ENCODE assay signal across 24 cellular contexts in the genomic region with DNA sequence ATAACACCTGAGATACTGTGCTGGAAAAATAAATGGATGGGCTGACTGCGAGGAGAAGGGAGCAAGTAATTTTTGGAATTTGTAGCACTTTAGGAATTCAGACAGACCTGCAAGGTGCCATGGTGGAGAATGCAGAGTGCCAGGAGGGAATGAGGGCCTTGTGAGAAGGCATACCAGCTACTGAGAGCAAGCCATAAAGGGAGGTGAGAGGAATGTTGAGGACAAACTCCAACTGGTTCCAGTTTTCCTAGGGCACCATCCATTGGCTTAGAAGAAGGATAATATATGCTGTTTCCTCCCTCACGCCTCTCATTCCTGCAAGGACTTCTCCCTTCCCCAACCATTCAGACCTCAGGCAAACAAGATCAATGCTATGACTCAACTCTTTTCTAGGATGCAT.
"Had no signal": no experiment of that assay in that cellular context is flagged by ENCODE, and none has a peak within 500 bp of the region (broad histone marks: within the 10 kb centered on the region; RNA-seq: fewer than 3 reads in every experiment).

No MANE protein-coding gene starts in this region.

- H3K4me1 ChIP-seq: gastrocnemius medialis, lower lobe of right lung had no signal

- DNase-seq: activated B cell treated with CpG ODN at 0.5 μM for 24 hours; activated CD4-positive, alpha-beta T cell treated with anti-CD3 and anti-CD28 coated beads for 36 hours; activated CD4-positive, alpha-beta T cell treated with anti-CD3 and anti-CD28 coated beads, Interleukin-2, amount 50 U/mL, for 4 hours; activated CD8-positive, alpha-beta memory T cell treated with anti-CD3 and anti-CD28 coated beads for 24 hours; activated CD8-positive, alpha-beta memory T cell treated with anti-CD3 and anti-CD28 coated beads, Interleukin-2, amount 50 U/mL, for 4 hours; activated T-cell treated with anti-CD3 and anti-CD28 coated beads, Interleukin-2, amount 50 U/mL, for 24 hours; aorta; dorsolateral prefrontal cortex; effector memory CD8-positive, alpha-beta T cell; esophagus squamous epithelium; gastrocnemius medialis; head of caudate nucleus; hypothalamus; lower lobe of right lung; naive B cell; occipital lobe; stimulated activated CD4-positive, alpha-beta T cell treated with anti-CD3 and anti-CD28 coated beads, Interleukin-4, amount 100 ng/mL, for 1 hour; stimulated activated naive CD8-positive, alpha-beta T cell treated with anti-CD3 and anti-CD28 coated beads, Interleukin-15, Interleukin-2, amounts not matched to agents 100 U/mL and 50 U/mL, for 24 hours; T-helper 1 cell; T-helper 9 cell had no signal

- ATAC-seq: activated CD4-positive, alpha-beta T cell treated with anti-CD3 and anti-CD28 coated beads for 36 hours; activated naive CD4-positive, alpha-beta T cell treated with anti-CD3 and anti-CD28 coated beads, Interleukin-2, amount 50 U/mL, for 72 hours; activated T-helper 17 cell treated with anti-CD3 and anti-CD28 coated beads, Interleukin-2, amount 50 U/mL, for 72 hours; effector memory CD8-positive, alpha-beta T cell; gastrocnemius medialis; left lobe of liver; lower lobe of right lung; stimulated activated naive CD8-positive, alpha-beta T cell treated with anti-CD3 and anti-CD28 coated beads, Interleukin-15, Interleukin-2, amounts not matched to agents 100 U/mL and 50 U/mL, for 24 hours had no signal

- H3K27ac ChIP-seq: dorsolateral prefrontal cortex, gastrocnemius medialis, lower lobe of right lung had no signal

- H3K9me3 ChIP-seq: esophagus squamous epithelium, gastrocnemius medialis, lower lobe of right lung had no signal

- H3K27me3 ChIP-seq: dorsolateral prefrontal cortex, esophagus squamous epithelium, gastrocnemius medialis had no signal

- H3K4me3 ChIP-seq: dorsolateral prefrontal cortex, esophagus squamous epithelium, gastrocnemius medialis, lower lobe of right lung had no signal

- FAIRE-seq: colon had no signal

- H3K36me3 ChIP-seq: esophagus squamous epithelium, gastrocnemius medialis, lower lobe of right lung had no signal
